Comparison of ENCODE assay signal across 1 cellular context in the genomic region with DNA sequence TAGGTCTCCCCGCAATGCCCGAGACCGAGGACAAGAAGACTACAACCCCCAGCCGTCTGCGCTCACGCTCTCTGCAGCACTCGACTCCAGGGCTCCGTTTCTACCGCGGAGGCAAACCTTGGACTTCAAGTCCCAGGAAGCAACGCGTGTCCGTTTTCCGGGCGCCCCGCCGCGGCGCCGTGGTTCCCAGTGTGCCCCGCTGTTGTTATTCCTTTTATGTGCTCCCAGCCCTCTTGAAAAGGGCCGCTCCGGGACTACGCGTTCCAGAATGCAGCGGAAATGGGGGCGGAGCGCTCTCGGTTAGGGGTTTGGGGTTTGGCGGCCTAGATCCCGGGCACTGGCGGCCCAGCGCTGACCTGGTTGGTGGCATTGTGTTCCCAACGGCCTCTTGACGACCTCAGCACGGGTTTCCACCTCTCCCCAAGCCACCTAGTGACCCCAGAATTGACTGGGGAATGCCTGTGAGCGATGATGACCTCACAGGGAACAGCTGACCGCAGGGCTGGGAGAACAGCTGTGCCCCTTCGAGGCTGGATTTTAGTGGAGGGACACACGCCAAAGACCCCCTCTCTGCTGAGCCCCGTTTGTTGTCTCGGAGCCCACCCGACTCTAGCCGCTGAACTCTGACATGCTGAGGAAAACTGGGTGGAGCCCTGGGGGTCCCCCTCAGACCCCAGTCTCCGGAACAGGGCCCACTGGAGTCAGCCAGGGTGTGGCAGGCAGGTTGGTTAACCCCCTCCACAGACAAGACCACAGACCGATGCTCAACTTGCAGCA.
A peak's percentile ranks its signal among the peaks of the same experiment; 100 is the strongest.
TF ChIP-seq lines count a peak whose summit lies in the region.

No MANE protein-coding gene starts in this region.

TF ChIP-seq in HepG2, 621 proteins besides CTCF, POLR2A, EP300 and RAD21 (continued from another document and continues in another):
- peak; percentile 17; the same call in 1 of the 2 replicates for TF ChIP-seq E2F2 (CRISPR knock-in tag; IDR thresholded peaks at IDR 0.05; ENCODE audit: borderline replicate concordance)
- TF ChIP-seq ARHGAP35 (CRISPR knock-in tag; IDR thresholded peaks at IDR 0.05; ENCODE audit: borderline replicate concordance), result no peak
- TF ChIP-seq, protein P1, sequence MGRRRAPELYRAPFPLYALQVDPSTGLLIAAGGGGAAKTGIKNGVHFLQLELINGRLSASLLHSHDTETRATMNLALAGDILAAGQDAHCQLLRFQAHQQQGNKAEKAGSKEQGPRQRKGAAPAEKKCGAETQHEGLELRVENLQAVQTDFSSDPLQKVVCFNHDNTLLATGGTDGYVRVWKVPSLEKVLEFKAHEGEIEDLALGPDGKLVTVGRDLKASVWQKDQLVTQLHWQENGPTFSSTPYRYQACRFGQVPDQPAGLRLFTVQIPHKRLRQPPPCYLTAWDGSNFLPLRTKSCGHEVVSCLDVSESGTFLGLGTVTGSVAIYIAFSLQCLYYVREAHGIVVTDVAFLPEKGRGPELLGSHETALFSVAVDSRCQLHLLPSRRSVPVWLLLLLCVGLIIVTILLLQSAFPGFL (CRISPR knock-in tag; IDR thresholded peaks at IDR 0.05), result no peak
- no peak; the same call in 1 of the 2 replicates for TF ChIP-seq ZNF747 (CRISPR knock-in tag; IDR thresholded peaks at IDR 0.05; ENCODE audit: borderline replicate concordance)
- peak; percentile 68; the same call in 1 of the 2 replicates for TF ChIP-seq TBX2 (CRISPR knock-in tag; IDR thresholded peaks at IDR 0.05; ENCODE audit: borderline replicate concordance)
- peak; percentile 68; the same call in 1 of the 2 replicates for TF ChIP-seq ETV5 (CRISPR knock-in tag; IDR thresholded peaks at IDR 0.05; ENCODE audit: borderline replicate concordance)
- peak; percentile 79 for TF ChIP-seq KAT8 (CRISPR knock-in tag; IDR thresholded peaks at IDR 0.05)
- 0 out of 2 replicates have a peak, but pooled peaks have one; percentile 55 for TF ChIP-seq NFE2L1 (CRISPR knock-in tag; IDR thresholded peaks at IDR 0.05; ENCODE audit: borderline replicate concordance)
- no peak; the same call in 1 of the 2 replicates for TF ChIP-seq RFXANK (CRISPR knock-in tag; IDR thresholded peaks at IDR 0.05)
- TF ChIP-seq U2AF2 (IDR thresholded peaks at IDR 0.05; ENCODE audit: low read depth, low read length), result no peak
- 0 out of 2 replicates have a peak, but pooled peaks have one; percentile 31 for TF ChIP-seq ZBTB20 (CRISPR knock-in tag; IDR thresholded peaks at IDR 0.05; ENCODE audit: borderline replicate concordance, low read depth)
- TF ChIP-seq TFDP2 (CRISPR knock-in tag; IDR thresholded peaks at IDR 0.05), result peak; percentile 78
- TF ChIP-seq ARNTL (CRISPR knock-in tag; IDR thresholded peaks at IDR 0.05), result peak; percentile 72; the same call in 1 of the 2 replicates
- peak; percentile 14; the same call in 1 of the 2 replicates for TF ChIP-seq SP140L (CRISPR knock-in tag; IDR thresholded peaks at IDR 0.05; ENCODE audit: borderline replicate concordance)
- 0 out of 2 replicates have a peak, but pooled peaks have one; percentile 47 for TF ChIP-seq ZNF564 (CRISPR knock-in tag; IDR thresholded peaks at IDR 0.05)
- peak; percentile 61; the same call in 1 of the 2 replicates for TF ChIP-seq ZNF232 (CRISPR knock-in tag; IDR thresholded peaks at IDR 0.05; ENCODE audit: borderline replicate concordance)
- TF ChIP-seq ZFP90 (CRISPR knock-in tag; IDR thresholded peaks at IDR 0.05; ENCODE audit: borderline replicate concordance), result peak; percentile 71
- TF ChIP-seq, protein P2, sequence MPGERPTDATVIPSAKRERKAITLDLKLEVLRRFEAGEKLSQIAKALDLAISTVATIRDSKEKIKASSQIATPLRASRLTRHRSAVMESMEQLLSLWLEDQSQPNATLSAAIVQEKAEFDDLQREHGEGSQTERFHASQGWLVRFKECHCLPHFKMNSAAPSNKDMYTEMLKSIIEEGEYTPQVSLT (CRISPR knock-in tag; IDR thresholded peaks at IDR 0.05; ENCODE audit: borderline replicate concordance, low read depth), result no peak
- peak; percentile 67; the same call in 1 of the 2 replicates for TF ChIP-seq JUN (CRISPR knock-in tag; IDR thresholded peaks at IDR 0.05)
- peak; percentile 89 for TF ChIP-seq POLR2G (IDR thresholded peaks at IDR 0.05; ENCODE audit: low read depth, low read length)
- no peak for TF ChIP-seq ZNF317 (CRISPR knock-in tag; IDR thresholded peaks at IDR 0.05)
- TF ChIP-seq, protein P3, sequence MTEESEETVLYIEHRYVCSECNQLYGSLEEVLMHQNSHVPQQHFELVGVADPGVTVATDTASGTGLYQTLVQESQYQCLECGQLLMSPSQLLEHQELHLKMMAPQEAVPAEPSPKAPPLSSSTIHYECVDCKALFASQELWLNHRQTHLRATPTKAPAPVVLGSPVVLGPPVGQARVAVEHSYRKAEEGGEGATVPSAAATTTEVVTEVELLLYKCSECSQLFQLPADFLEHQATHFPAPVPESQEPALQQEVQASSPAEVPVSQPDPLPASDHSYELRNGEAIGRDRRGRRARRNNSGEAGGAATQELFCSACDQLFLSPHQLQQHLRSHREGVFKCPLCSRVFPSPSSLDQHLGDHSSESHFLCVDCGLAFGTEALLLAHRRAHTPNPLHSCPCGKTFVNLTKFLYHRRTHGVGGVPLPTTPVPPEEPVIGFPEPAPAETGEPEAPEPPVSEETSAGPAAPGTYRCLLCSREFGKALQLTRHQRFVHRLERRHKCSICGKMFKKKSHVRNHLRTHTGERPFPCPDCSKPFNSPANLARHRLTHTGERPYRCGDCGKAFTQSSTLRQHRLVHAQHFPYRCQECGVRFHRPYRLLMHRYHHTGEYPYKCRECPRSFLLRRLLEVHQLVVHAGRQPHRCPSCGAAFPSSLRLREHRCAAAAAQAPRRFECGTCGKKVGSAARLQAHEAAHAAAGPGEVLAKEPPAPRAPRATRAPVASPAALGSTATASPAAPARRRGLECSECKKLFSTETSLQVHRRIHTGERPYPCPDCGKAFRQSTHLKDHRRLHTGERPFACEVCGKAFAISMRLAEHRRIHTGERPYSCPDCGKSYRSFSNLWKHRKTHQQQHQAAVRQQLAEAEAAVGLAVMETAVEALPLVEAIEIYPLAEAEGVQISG (CRISPR knock-in tag; IDR thresholded peaks at IDR 0.05), result peak; percentile 93
- TF ChIP-seq, protein P4, sequence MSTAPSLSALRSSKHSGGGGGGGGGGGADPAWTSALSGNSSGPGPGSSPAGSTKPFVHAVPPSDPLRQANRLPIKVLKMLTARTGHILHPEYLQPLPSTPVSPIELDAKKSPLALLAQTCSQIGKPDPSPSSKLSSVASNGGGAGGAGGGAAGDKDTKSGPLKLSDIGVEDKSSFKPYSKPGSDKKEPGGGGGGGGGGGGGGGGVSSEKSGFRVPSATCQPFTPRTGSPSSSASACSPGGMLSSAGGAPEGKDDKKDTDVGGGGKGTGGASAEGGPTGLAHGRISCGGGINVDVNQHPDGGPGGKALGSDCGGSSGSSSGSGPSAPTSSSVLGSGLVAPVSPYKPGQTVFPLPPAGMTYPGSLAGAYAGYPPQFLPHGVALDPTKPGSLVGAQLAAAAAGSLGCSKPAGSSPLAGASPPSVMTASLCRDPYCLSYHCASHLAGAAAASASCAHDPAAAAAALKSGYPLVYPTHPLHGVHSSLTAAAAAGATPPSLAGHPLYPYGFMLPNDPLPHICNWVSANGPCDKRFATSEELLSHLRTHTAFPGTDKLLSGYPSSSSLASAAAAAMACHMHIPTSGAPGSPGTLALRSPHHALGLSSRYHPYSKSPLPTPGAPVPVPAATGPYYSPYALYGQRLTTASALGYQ (CRISPR knock-in tag; IDR thresholded peaks at IDR 0.05), result peak; percentile 81; the same call in 1 of the 2 replicates
- TF ChIP-seq MXD3 (CRISPR knock-in tag; IDR thresholded peaks at IDR 0.05), result no peak; the same call in 1 of the 2 replicates
- TF ChIP-seq ZNF776 (CRISPR knock-in tag; IDR thresholded peaks at IDR 0.05), result peak; percentile 35; the same call in 1 of the 2 replicates
- TF ChIP-seq ZNF607 (CRISPR knock-in tag; IDR thresholded peaks at IDR 0.05; ENCODE audit: borderline replicate concordance), result peak; percentile 14; the same call in 1 of the 2 replicates
- peak; percentile 62; the same call in 1 of the 2 replicates for TF ChIP-seq FOXO1 (CRISPR knock-in tag; IDR thresholded peaks at IDR 0.05)
- TF ChIP-seq ZNF563 (CRISPR knock-in tag; IDR thresholded peaks at IDR 0.05), result no peak; the same call in 1 of the 2 replicates
- no peak for TF ChIP-seq ZNF484 (CRISPR knock-in tag; IDR thresholded peaks at IDR 0.05; ENCODE audit: borderline replicate concordance, low read depth)
- no peak for TF ChIP-seq RNF219 (CRISPR knock-in tag; IDR thresholded peaks at IDR 0.05)
- TF ChIP-seq HDAC1 (CRISPR knock-in tag; IDR thresholded peaks at IDR 0.05), result peak; percentile 60; the same call in 1 of the 2 replicates
- peak; percentile 63; the same call in 1 of the 3 replicates for TF ChIP-seq MXI1 (IDR thresholded peaks at IDR 0.05; ENCODE audit: borderline replicate concordance, low read depth, low read length)
- TF ChIP-seq FOXA3 (CRISPR knock-in tag; IDR thresholded peaks at IDR 0.05), result peak; percentile 61
- TF ChIP-seq, protein P5, sequence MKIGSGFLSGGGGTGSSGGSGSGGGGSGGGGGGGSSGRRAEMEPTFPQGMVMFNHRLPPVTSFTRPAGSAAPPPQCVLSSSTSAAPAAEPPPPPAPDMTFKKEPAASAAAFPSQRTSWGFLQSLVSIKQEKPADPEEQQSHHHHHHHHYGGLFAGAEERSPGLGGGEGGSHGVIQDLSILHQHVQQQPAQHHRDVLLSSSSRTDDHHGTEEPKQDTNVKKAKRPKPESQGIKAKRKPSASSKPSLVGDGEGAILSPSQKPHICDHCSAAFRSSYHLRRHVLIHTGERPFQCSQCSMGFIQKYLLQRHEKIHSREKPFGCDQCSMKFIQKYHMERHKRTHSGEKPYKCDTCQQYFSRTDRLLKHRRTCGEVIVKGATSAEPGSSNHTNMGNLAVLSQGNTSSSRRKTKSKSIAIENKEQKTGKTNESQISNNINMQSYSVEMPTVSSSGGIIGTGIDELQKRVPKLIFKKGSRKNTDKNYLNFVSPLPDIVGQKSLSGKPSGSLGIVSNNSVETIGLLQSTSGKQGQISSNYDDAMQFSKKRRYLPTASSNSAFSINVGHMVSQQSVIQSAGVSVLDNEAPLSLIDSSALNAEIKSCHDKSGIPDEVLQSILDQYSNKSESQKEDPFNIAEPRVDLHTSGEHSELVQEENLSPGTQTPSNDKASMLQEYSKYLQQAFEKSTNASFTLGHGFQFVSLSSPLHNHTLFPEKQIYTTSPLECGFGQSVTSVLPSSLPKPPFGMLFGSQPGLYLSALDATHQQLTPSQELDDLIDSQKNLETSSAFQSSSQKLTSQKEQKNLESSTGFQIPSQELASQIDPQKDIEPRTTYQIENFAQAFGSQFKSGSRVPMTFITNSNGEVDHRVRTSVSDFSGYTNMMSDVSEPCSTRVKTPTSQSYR (CRISPR knock-in tag; IDR thresholded peaks at IDR 0.05; ENCODE audit: borderline replicate concordance), result 0 out of 2 replicates have a peak, but pooled peaks have one; percentile 10
- 0 out of 2 replicates have a peak, but pooled peaks have one; percentile 23 for TF ChIP-seq ZNF567 (CRISPR knock-in tag; IDR thresholded peaks at IDR 0.05; ENCODE audit: borderline replicate concordance)
- TF ChIP-seq RBAK (CRISPR knock-in tag; IDR thresholded peaks at IDR 0.05), result no peak
- peak; percentile 52; the same call in 1 of the 2 replicates for TF ChIP-seq NCOA2 (CRISPR knock-in tag; IDR thresholded peaks at IDR 0.05)
- 0 out of 2 replicates have a peak, but pooled peaks have one; percentile 9 for TF ChIP-seq BHLHE40 (IDR thresholded peaks at IDR 0.05; ENCODE audit: low read length)
- no peak for TF ChIP-seq NR1H2 (CRISPR knock-in tag; IDR thresholded peaks at IDR 0.05; ENCODE audit: borderline replicate concordance, low read depth)
- 0 out of 2 replicates have a peak, but pooled peaks have one; percentile 10 for TF ChIP-seq ZNF331 (CRISPR knock-in tag; IDR thresholded peaks at IDR 0.05)
- no peak for TF ChIP-seq BATF2 (CRISPR knock-in tag; IDR thresholded peaks at IDR 0.05)
